10 cellular contexts compared by ENCODE assay signal in genomic region chr15:93035092-93035915, GRCh38. TPM values are rescaled to one million over a fixed set of nuclear protein-coding genes. Genes with fewer than 3 reads are reported as not detected.
DNase-seq lines count a peak whose midpoint lies in the region; ATAC-seq and TF ChIP-seq lines count a peak whose summit lies in the region.
"Had no signal": no experiment of that assay in that cellular context is flagged by ENCODE, and none has a peak within 500 bp of the region (broad histone marks: within the 10 kb centered on the region; RNA-seq: fewer than 3 reads in every experiment).

No MANE protein-coding gene starts in this region.

- H3K9me3 ChIP-seq in ovary: no peaks in the 10 kb centered on the region
- H3K9me3 ChIP-seq: left lung had no signal

- no peak overlapping the region for H3K4me3 ChIP-seq in ovary
- H3K4me3 ChIP-seq: left lung had no signal

- in situ Hi-C loops in ACHN (cut with HindIII; ENCODE audit: low pct_ligation_motif_present, low pct_unique_long_range_greater_than_20kb, low sequenced_read_pairs): no loop called here

- 83 to 85% (median 85%) methylated on average over 18 of the region's 18 CpGs for WGBS in ovary, 3 donors

- peaks cover 4% of the 10 kb centered on the region for H3K4me1 ChIP-seq in ovary (ENCODE audit: insufficient read depth)

- no peak overlapping the region for H3K27ac ChIP-seq in ovary
- H3K27ac ChIP-seq: left lung had no signal

- TF ChIP-seq CTCF in ovary (IDR thresholded peaks at IDR 0.05): no peak

- no peaks in the 10 kb centered on the region for H3K36me3 ChIP-seq in ovary
- H3K36me3 ChIP-seq: left lung had no signal

- ATAC-seq in GM18520 (IDR thresholded peaks at IDR 0.05; ENCODE audit: unreplicated experiment) (peak; percentile 11), HG02623 (IDR thresholded peaks at IDR 0.05; ENCODE audit: unreplicated experiment) (peak; percentile 6), SK-N-SH treated with all-trans-retinoic acid at 6 μM for 48 hours (peak; percentile 9; the same call in 1 of the 3 replicates)

- H3K27me3 ChIP-seq in ovary: no peaks in the 10 kb centered on the region
- H3K27me3 ChIP-seq: left lung had no signal

- intact Hi-C loops in ovary (cut with DNase I): loop anchor here (10.0 kb wide), 4 partner anchors 449 to 1089 kb away; no protein-coding TSS in a partner anchor

- no peak for TF ChIP-seq POLR2A in ovary (IDR thresholded peaks at IDR 0.05)

- TF ChIP-seq EP300 in ovary (IDR thresholded peaks at IDR 0.05): no peak

- DNase-seq in ovary (peak in 3 of 5 donors; percentile 6 to 21 (median 12)), ACHN (no peak), amniotic stem cell (lab: John Stamatoyannopoulos, UW) (no peak), foreskin melanocyte (no peak)
- DNase-seq in activated CD4-positive, alpha-beta T cell treated with anti-CD3 and anti-CD28 coated beads for 4 hours: no peak

TF ChIP-seq in SK-N-SH treated with all-trans-retinoic acid at 6 μM for 48 hours, 23 proteins besides CTCF, POLR2A, EP300 and RAD21:
- no peak for TF ChIP-seq TCF4 (CRISPR knock-in tag; IDR thresholded peaks at IDR 0.05; ENCODE audit: borderline replicate concordance)
- no peak for TF ChIP-seq ARNTL (CRISPR knock-in tag; IDR thresholded peaks at IDR 0.05; ENCODE audit: borderline replicate concordance, low read depth)

RNA-seq across cellular contexts. Expression of gene RGMA, which starts 53.7 kb away (rescaled TPM):
- total RNA-seq in ovary: 10 to 100 TPM; 17.4 to 47.6 (median 31.6) TPM
- 10 to 100 TPM in 1 of 2 donors, 1 to 10 TPM in 1; 2.8 to 33.6 TPM for polyA plus RNA-seq in ovary
- polyA plus RNA-seq: CD8-positive, alpha-beta memory T cell had no signal

Comparison
In these comparisons a context has a peak if more than half of its experiments do, and no peak if none do; other contexts are left out.
1. DNase-seq: peak in ovary (3 of 5); none in ACHN (single experiment), amniotic stem cell (single experiment), foreskin melanocyte (single experiment) and activated CD4-positive, alpha-beta T cell treated with anti-CD3 and anti-CD28 coated beads for 4 hours (0 of 2).
2. Peak in every context shown above with its lines, with median percentiles within 50 percentile points of each other: ATAC-seq.